In genomic region chr5:137192293-137192743, GRCh38 we compare ENCODE assay signal across 20 cellular contexts.
DNase-seq lines count a peak whose midpoint lies in the region; ATAC-seq, FAIRE-seq and TF ChIP-seq lines count a peak whose summit lies in the region.
"Had no signal": no experiment of that assay in that cellular context is flagged by ENCODE, and none has a peak within 500 bp of the region (broad histone marks: within the 10 kb centered on the region; RNA-seq: fewer than 3 reads in every experiment).

No MANE protein-coding gene starts in this region.

- POLR2A ChIA-PET in BJ (lab: Charles Lee), result interaction anchor here (0.6 kb wide), 2 partner anchors 20 to 137 kb away, joined by 5 to 13 read pairs; no protein-coding TSS in a partner anchor

- intact Hi-C loops in left ventricle myocardium inferior (cut with micrococcal nuclease), result no loop called here

- FAIRE-seq in HTR-8/SVneo (lab: Jason Lieb, UNC), result peak; percentile 20

- TF ChIP-seq CTCF in BJ (IDR thresholded peaks at IDR 0.05; ENCODE audit: insufficient read depth, low read depth, low read length) (no peak), left ventricle myocardium inferior (IDR thresholded peaks at IDR 0.05; ENCODE audit: borderline replicate concordance) (no peak)

- H3K36me3 ChIP-seq in BJ (ENCODE audit: control insufficient read depth, insufficient read depth, low read length), result no peaks in the 10 kb centered on the region
- H3K36me3 ChIP-seq in left ventricle myocardium inferior, result no peaks in the 10 kb centered on the region
- H3K36me3 ChIP-seq: brain microvascular endothelial cell, heart right ventricle had no signal

- H3K27ac ChIP-seq in left ventricle myocardium inferior (replicated peaks), result no peak overlapping the region
- H3K27ac ChIP-seq: brain microvascular endothelial cell, heart right ventricle, SK-N-MC had no signal

- H3K27me3 ChIP-seq in BJ (ENCODE audit: control insufficient read depth, insufficient read depth, low read length), result no peaks in the 10 kb centered on the region
- peaks cover 5% of the 10 kb centered on the region for H3K27me3 ChIP-seq in left ventricle myocardium inferior (ENCODE audit: low read depth)
- H3K27me3 ChIP-seq: brain microvascular endothelial cell, heart right ventricle had no signal

- CTCF ChIA-PET in BJ (lab: Yijun Ruan, JAX), result interaction anchor here (0.8 kb wide), 1 partner anchor 390 kb away, joined by 3 read pairs; no protein-coding TSS in a partner anchor

- H3K4me3 ChIP-seq in BJ (ENCODE audit: low read depth, low read length) (no peak overlapping the region), left ventricle myocardium inferior (no peak overlapping the region)
- H3K4me3 ChIP-seq: heart right ventricle, SK-N-MC had no signal

- no peaks in the 10 kb centered on the region for H3K9me3 ChIP-seq in left ventricle myocardium inferior (replicated peaks)
- H3K9me3 ChIP-seq: heart right ventricle had no signal

- no peaks in the 10 kb centered on the region for H3K4me1 ChIP-seq in left ventricle myocardium inferior
- H3K4me1 ChIP-seq: heart right ventricle had no signal

- no peak for ATAC-seq in HG02981 (IDR thresholded peaks at IDR 0.05; ENCODE audit: unreplicated experiment)
- ATAC-seq: activated CD8-positive, alpha-beta T cell treated with anti-CD3 and anti-CD28 coated beads for 36 hours; effector memory CD8-positive, alpha-beta T cell; heart right ventricle; left colon had no signal

- DNase-seq in BJ (ENCODE audit: low read depth) (peak; percentile 31), HTR-8/SVneo (ENCODE audit: insufficient read length, low spot score) (peak; percentile 51), amniotic epithelial cell (ENCODE audit: low read depth) (peak; percentile 53), kidney glomerular epithelial cell (lab: John Stamatoyannopoulos, UW) (peak; percentile 95), left ventricle myocardium inferior (no peak), NCI-H187 (lab: John Stamatoyannopoulos, UW) (no peak)
- no peak for DNase-seq in activated CD4-positive, alpha-beta T cell treated with anti-CD3 and anti-CD28 coated beads for 4 hours
- DNase-seq: activated CD8-positive, alpha-beta T cell treated with anti-CD3 and anti-CD28 coated beads for 36 hours; brain microvascular endothelial cell; C1 segment of cervical spinal cord; effector memory CD8-positive, alpha-beta T cell; heart right ventricle; left colon; naive B cell; NCI-H2081 treated with DMSO at 0.1 percent for 48 hours; NK-92 treated with Interleukin-12 subunit alpha and Interleukin-12 subunit beta, amount 100 ng/mL, for 24 hours; retina; trophoblast cell had no signal

Comparison
In these comparisons a context has a peak if more than half of its experiments do, and no peak if none do; other contexts are left out.
1. DNase-seq: peak in BJ (single experiment), HTR-8/SVneo (single experiment), amniotic epithelial cell (single experiment) and kidney glomerular epithelial cell (single experiment); none in left ventricle myocardium inferior (single experiment), NCI-H187 (0 of 2) and activated CD4-positive, alpha-beta T cell treated with anti-CD3 and anti-CD28 coated beads for 4 hours (0 of 2).